Comparison of ENCODE assay signal across 23 cellular contexts in genomic region chr12:11497438-11497837, GRCh38.
"Had no signal": no experiment of that assay in that cellular context is flagged by ENCODE, and none has a peak within 500 bp of the region (broad histone marks: within the 10 kb centered on the region; RNA-seq: fewer than 3 reads in every experiment).

No MANE protein-coding gene starts in this region.

- H3K27ac ChIP-seq: adrenal gland, body of pancreas, breast epithelium had no signal

- ATAC-seq: activated naive CD4-positive, alpha-beta T cell treated with anti-CD3 and anti-CD28 coated beads, Interleukin-2, amount 50 U/mL, for 72 hours; activated T-cell treated with anti-CD3 and anti-CD28 coated beads, Interleukin-2, amount 50 U/mL, for 4 hours; body of pancreas had no signal

- FAIRE-seq: astrocyte had no signal

- DNase-seq: activated CD4-positive, alpha-beta T cell treated with anti-CD3 and anti-CD28 coated beads, Interleukin-2, amount 10 ng/mL, durations not matched to agents 24 days and 14 days; activated CD4-positive, alpha-beta T cell treated with anti-CD3 and anti-CD28 coated beads, Interleukin-2, amount 50 U/mL, for 4 hours; activated CD8-positive, alpha-beta memory T cell treated with anti-CD3 and anti-CD28 coated beads, Interleukin-2, amount 50 U/mL, for 4 hours; activated gamma-delta T cell treated with Interleukin-2 at 50 U/mL for 16 hours; activated naive CD4-positive, alpha-beta T cell treated with anti-CD3 and anti-CD28 coated beads for 36 hours; activated T-cell treated with anti-CD3 and anti-CD28 coated beads for 4 hours; activated T-cell treated with anti-CD3 and anti-CD28 coated beads, Interleukin-2, amount 50 U/mL, for 4 hours; adrenal gland; body of pancreas; Karpas-422; NCI-H1105 treated with DMSO at 0.1 percent for 48 hours; NCI-H1436; NCI-H1694; NCI-H1930; NCI-H2081 treated with DMSO at 0.1 percent for 48 hours; NCI-H226; NCI-H446 treated with DMSO at 0.1 percent for 48 hours; NCI-H524 treated with DMSO at 0.1 percent for 48 hours; Right ventricle myocardium superior; T1000 had no signal

- H3K36me3 ChIP-seq: adrenal gland, breast epithelium had no signal

- H3K4me1 ChIP-seq: breast epithelium had no signal

- H3K27me3 ChIP-seq: adrenal gland, body of pancreas had no signal

- H3K9me3 ChIP-seq: adrenal gland, body of pancreas, breast epithelium had no signal

- H3K4me3 ChIP-seq: adrenal gland, body of pancreas, breast epithelium had no signal
